Comparison of ENCODE assay signal across 10 cellular contexts in genomic region chr7:140902305-140902953, GRCh38. TPM values are rescaled to one million over a fixed set of nuclear protein-coding genes. Genes with fewer than 3 reads are reported as not detected.
DNase-seq lines count a peak whose midpoint lies in the region; ATAC-seq and TF ChIP-seq lines count a peak whose summit lies in the region.
"Had no signal": no experiment of that assay in that cellular context is flagged by ENCODE, and none has a peak within 500 bp of the region (broad histone marks: within the 10 kb centered on the region; RNA-seq: fewer than 3 reads in every experiment).

No MANE protein-coding gene starts in this region.

- DNase-seq in GM12865 (ENCODE audit: low read depth) (peak; percentile 56), CD1c-positive myeloid dendritic cell (ENCODE audit: extremely low spot score) (no peak), NCI-H1436 treated with DMSO at 0.1 percent for 48 hours (lab: John Stamatoyannopoulos, UW) (no peak), GM23338 (ENCODE audit: low spot score) (no peak), kidney glomerular epithelial cell (lab: John Stamatoyannopoulos, UW) (no peak)
- DNase-seq: brain microvascular endothelial cell, foreskin keratinocyte had no signal

- TF ChIP-seq CTCF in GM12865 (IDR thresholded peaks at IDR 0.05; ENCODE audit: insufficient read depth, low read depth, low read length, missing control alignments) (no peak), GM23338 (conservative IDR thresholded peaks at IDR 0.05; ENCODE audit: low read depth in 2 of 2) (no peak)

- no peak overlapping the region for H2AFZ ChIP-seq in GM23338

- peaks cover 18% of the 10 kb centered on the region for H3K4me1 ChIP-seq in GM23338 (ENCODE audit: insufficient read depth)
- H3K4me1 ChIP-seq: foreskin keratinocyte had no signal

- no peaks in the 10 kb centered on the region for H3K36me3 ChIP-seq in GM23338 (ENCODE audit: insufficient read depth)
- H3K36me3 ChIP-seq: brain microvascular endothelial cell had no signal

- peaks cover 45% of the 10 kb centered on the region for H3K4me1 Mint-ChIP-seq in activated T-helper 17 cell treated with anti-CD3 and anti-CD28 coated beads, Interleukin-2, amount 50 U/mL, for 72 hours
- peaks cover 25% of the 10 kb centered on the region for H3K4me1 Mint-ChIP-seq in GM23338

- ATAC-seq in GM19438 (IDR thresholded peaks at IDR 0.05; ENCODE audit: low read depth, unreplicated experiment) (peak; percentile 82), HG03064 (IDR thresholded peaks at IDR 0.05; ENCODE audit: low read depth, unreplicated experiment) (peak; percentile 72), GM23338 (no peak)
- peak; percentile 86 for ATAC-seq in activated T-helper 17 cell treated with anti-CD3 and anti-CD28 coated beads, Interleukin-2, amount 50 U/mL, for 72 hours (replicated peaks)
- ATAC-seq: foreskin keratinocyte had no signal

- no peaks in the 10 kb centered on the region for H3K9me2 ChIP-seq in GM23338 (ENCODE audit: insufficient read depth)

- peaks cover 95% of the 10 kb centered on the region for H3K79me2 ChIP-seq in GM23338 (replicated peaks; ENCODE audit: insufficient read depth)

- no peaks in the 10 kb centered on the region for H3K36me3 Mint-ChIP-seq in activated T-helper 17 cell treated with anti-CD3 and anti-CD28 coated beads, Interleukin-2, amount 50 U/mL, for 72 hours (ENCODE audit: low read depth)
- peaks cover 17% of the 10 kb centered on the region for H3K36me3 Mint-ChIP-seq in GM23338 (ENCODE audit: low read depth)

- H3K4me3 Mint-ChIP-seq in activated T-helper 17 cell treated with anti-CD3 and anti-CD28 coated beads, Interleukin-2, amount 50 U/mL, for 72 hours = peak overlapping the region; percentile 57
- no peak overlapping the region for H3K4me3 Mint-ChIP-seq in GM23338

- H3K4me3 ChIP-seq in GM12865 (ENCODE audit: low read depth, low read length) (no peak overlapping the region), GM23338 (no peak overlapping the region)

- peaks cover 13% of the 10 kb centered on the region for H4K20me1 ChIP-seq in GM23338 (replicated peaks; ENCODE audit: insufficient read depth)

- H3K27ac ChIP-seq in GM23338 (ENCODE audit: low read depth) = no peak overlapping the region
- H3K27ac ChIP-seq: brain microvascular endothelial cell, foreskin keratinocyte had no signal

- H3K4me2 ChIP-seq in GM23338 = no peak overlapping the region

- H3K9me3 Mint-ChIP-seq in activated T-helper 17 cell treated with anti-CD3 and anti-CD28 coated beads, Interleukin-2, amount 50 U/mL, for 72 hours = no peaks in the 10 kb centered on the region
- H3K9me3 Mint-ChIP-seq in GM23338 = peaks cover 2% of the 10 kb centered on the region; the same call in 2 of the 3 replicates

- H3K27me3 ChIP-seq in GM23338 (ENCODE audit: insufficient read depth) = no peaks in the 10 kb centered on the region
- H3K27me3 ChIP-seq: brain microvascular endothelial cell, foreskin keratinocyte had no signal

- H3F3A ChIP-seq in GM23338 (replicated peaks; ENCODE audit: low read depth) = no peaks in the 10 kb centered on the region

- H3K27me3 Mint-ChIP-seq in activated T-helper 17 cell treated with anti-CD3 and anti-CD28 coated beads, Interleukin-2, amount 50 U/mL, for 72 hours = no peaks in the 10 kb centered on the region
- no peaks in the 10 kb centered on the region for H3K27me3 Mint-ChIP-seq in GM23338 (ENCODE audit: insufficient read depth, low read depth, poor library complexity)

- H3K27ac Mint-ChIP-seq in activated T-helper 17 cell treated with anti-CD3 and anti-CD28 coated beads, Interleukin-2, amount 50 U/mL, for 72 hours = peak overlapping the region; percentile 61
- H3K27ac Mint-ChIP-seq in GM23338 = no peak overlapping the region

TF ChIP-seq in GM23338, 12 proteins besides CTCF, POLR2A, EP300 and RAD21 (continues in another document):
- TF ChIP-seq JUNB (IDR thresholded peaks at IDR 0.05; ENCODE audit: unreplicated experiment) (no peak), STAT1 (IDR thresholded peaks at IDR 0.05; ENCODE audit: unreplicated experiment) (no peak), ZNF114 (CRISPR knock-in tag; IDR thresholded peaks at IDR 0.05) (no peak), NANOG (IDR thresholded peaks at IDR 0.05; ENCODE audit: borderline replicate concordance) (no peak), POLR2AphosphoS5 (IDR thresholded peaks at IDR 0.05; ENCODE audit: low read depth) (no peak), CREB1 (CRISPR knock-in tag; IDR thresholded peaks at IDR 0.05; ENCODE audit: low read depth) (no peak), ETS1 (IDR thresholded peaks at IDR 0.05) (no peak), EZH2 (IDR thresholded peaks at IDR 0.05; ENCODE audit: low read depth, unreplicated experiment) (no peak), EZH2phosphoT487 (IDR thresholded peaks at IDR 0.05; ENCODE audit: unreplicated experiment) (no peak), REST (IDR thresholded peaks at IDR 0.05; ENCODE audit: unreplicated experiment) (no peak)

RNA-seq across cellular contexts. Expression of gene BRAF, which starts 22.3 kb away (rescaled TPM):
- total RNA-seq in activated T-helper 17 cell treated with anti-CD3 and anti-CD28 coated beads, Interleukin-2, amount 50 U/mL, for 72 hours = 10 to 100 TPM; 27.6 to 35.1 TPM
- 36.8 and 47.0 TPM in 2 replicates for total RNA-seq in GM23338 (2014; rRNA removed; shearing (Covaris generic))
- 12.3 and 14.6 TPM in 2 replicates for polyA plus RNA-seq in GM23338 (2016; fragmentation: Nextera tagmentation; extraction: Ambion mirVana)
